In genomic region chr14:76958020-76958965, GRCh38 we compare ENCODE assay signal across 8 cellular contexts.
DNase-seq lines count a peak whose midpoint lies in the region; ATAC-seq, FAIRE-seq and TF ChIP-seq lines count a peak whose summit lies in the region.

No MANE protein-coding gene starts in this region.

- peaks cover 76% of the 10 kb centered on the region for H3K4me1 Mint-ChIP-seq in activated naive CD8-positive, alpha-beta T cell treated with anti-CD3 and anti-CD28 coated beads for 36 hours
- H3K4me1 Mint-ChIP-seq in mesothelial cell of epicardium: peaks cover 72% of the 10 kb centered on the region

- peaks cover 88% of the 10 kb centered on the region for H3K4me1 ChIP-seq in A549

- H3K4me3 Mint-ChIP-seq in activated naive CD8-positive, alpha-beta T cell treated with anti-CD3 and anti-CD28 coated beads for 36 hours: no peak overlapping the region
- H3K4me3 Mint-ChIP-seq in mesothelial cell of epicardium: no peak overlapping the region

- CTCF ChIA-PET in A549 (lab: Yijun Ruan, JAX): interaction anchor here (0.8 to 39.5 kb wide), 5 partner anchors 11 to 113 kb away, joined by 3 to 678 read pairs (median 16); partner anchors contain the start of gene IRF2BPL

- H3K4me3 ChIP-seq in A549: no peak overlapping the region

- peak overlapping the region; percentile 99 for H3K27ac Mint-ChIP-seq in activated naive CD8-positive, alpha-beta T cell treated with anti-CD3 and anti-CD28 coated beads for 36 hours
- H3K27ac Mint-ChIP-seq in mesothelial cell of epicardium: peak overlapping the region; percentile 82

- H3K27me3 Mint-ChIP-seq in activated naive CD8-positive, alpha-beta T cell treated with anti-CD3 and anti-CD28 coated beads for 36 hours: no peaks in the 10 kb centered on the region
- no peaks in the 10 kb centered on the region for H3K27me3 Mint-ChIP-seq in mesothelial cell of epicardium (ENCODE audit: low read depth)

- no peak for DNase-seq in A549 (ENCODE audit: low read depth in 1 of 2, low spot score in 1 of 2)
- no peak for DNase-seq in GM18507 (ENCODE audit: extremely low spot score, insufficient read length, low read depth)
- no peak for DNase-seq in activated naive CD8-positive, alpha-beta T cell treated with anti-CD3 and anti-CD28 coated beads for 36 hours
- no peak for DNase-seq in mesothelial cell of epicardium (ENCODE audit: low spot score in 2 of 2, unreplicated experiment in 2 of 2)
- no peak for DNase-seq in GM13977 (ENCODE audit: low spot score)
- no peak for DNase-seq in stimulated activated naive CD4-positive, alpha-beta T cell treated with Interleukin-2 at 50 U/mL for 16 hours (lab: John Stamatoyannopoulos, UW)
- DNase-seq in NCI-H1930 (lab: John Stamatoyannopoulos, UW): no peak

- in situ Hi-C loops in GM13977 (cut with MboI; ENCODE audit: low pct_unique_long_range_greater_than_20kb, low sequenced_read_pairs, unreplicated experiment): loop anchor here (10.0 kb wide), 1 partner anchor 87 kb away; no protein-coding TSS in a partner anchor

- 81% methylated on average over 11 of the region's 11 CpGs for WGBS in A549 (ENCODE audit: missing lambda C conversion rate)

- TF ChIP-seq RAD21 in A549 (conservative IDR thresholded peaks at IDR 0.05 in 1 of 2, IDR thresholded peaks at IDR 0.05 in 1 of 2): no peak

- POLR2A ChIA-PET in A549 (lab: Yijun Ruan, JAX): interaction anchor here (0.8 to 5.3 kb wide), 5 partner anchors 11 to 67 kb away, joined by 3 to 63 read pairs (median 6); no protein-coding TSS in a partner anchor

- peaks cover 13% of the 10 kb centered on the region for H3K36me3 Mint-ChIP-seq in activated naive CD8-positive, alpha-beta T cell treated with anti-CD3 and anti-CD28 coated beads for 36 hours
- H3K36me3 Mint-ChIP-seq in mesothelial cell of epicardium: no peaks in the 10 kb centered on the region

- FAIRE-seq in A549 (lab: Jason Lieb, UNC) (no peak), GM18507 (lab: Jason Lieb, UNC) (peak; percentile 33)

- peaks cover 5% of the 10 kb centered on the region for H3K9me3 Mint-ChIP-seq in activated naive CD8-positive, alpha-beta T cell treated with anti-CD3 and anti-CD28 coated beads for 36 hours
- no peaks in the 10 kb centered on the region for H3K9me3 Mint-ChIP-seq in mesothelial cell of epicardium

- H3K4me2 ChIP-seq in A549: peak overlapping the region; percentile 91; the same call in 2 of the 3 replicates

- no peak for TF ChIP-seq POLR2A in A549 (IDR thresholded peaks at IDR 0.05; ENCODE audit: low read length)

- no peak for TF ChIP-seq EP300 in A549 (IDR thresholded peaks at IDR 0.05)

- TF ChIP-seq CTCF in A549 (IDR thresholded peaks at IDR 0.05) (no peak), mesothelial cell of epicardium (IDR thresholded peaks at IDR 0.05; ENCODE audit: unreplicated experiment) (no peak), GM13977 (IDR thresholded peaks at IDR 0.05; ENCODE audit: extremely low read depth, insufficient read depth, missing control alignments) (no peak)

- peak overlapping the region; percentile 96 to 100 for H3K27ac ChIP-seq in A549

- ATAC-seq in A549: no peak
- ATAC-seq in GM21825 (IDR thresholded peaks at IDR 0.05; ENCODE audit: unreplicated experiment): no peak

- no peaks in the 10 kb centered on the region for H3K9me3 ChIP-seq in A549

TF ChIP-seq in A549, 52 proteins besides CTCF, POLR2A, EP300 and RAD21:
- TF ChIP-seq MAZ (IDR thresholded peaks at IDR 0.05; ENCODE audit: borderline replicate concordance, low read depth, low read length) (no peak), USF2 (IDR thresholded peaks at IDR 0.05) (no peak), HOXA7 (CRISPR knock-in tag; IDR thresholded peaks at IDR 0.05) (no peak), NFE2L2 (conservative IDR thresholded peaks at IDR 0.05; ENCODE audit: low read length) (no peak), MAFK (IDR thresholded peaks at IDR 0.05; ENCODE audit: partially characterized antibody) (no peak), HDAC2 (IDR thresholded peaks at IDR 0.05) (peak; percentile 66; the same call in 1 of the 2 replicates), ESRRA (IDR thresholded peaks at IDR 0.05; ENCODE audit: borderline replicate concordance, low read length) (peak; percentile 99), CHD4 (IDR thresholded peaks at IDR 0.05; ENCODE audit: borderline replicate concordance) (no peak), BHLHE40 (IDR thresholded peaks at IDR 0.05; ENCODE audit: low read depth, low read length) (no peak), HMGXB4 (CRISPR knock-in tag; IDR thresholded peaks at IDR 0.05; ENCODE audit: borderline replicate concordance) (no peak), RFX5 (IDR thresholded peaks at IDR 0.05) (no peak), CEBPB (IDR thresholded peaks at IDR 0.05) (no peak), NPAS2 (CRISPR knock-in tag; IDR thresholded peaks at IDR 0.05; ENCODE audit: borderline replicate concordance) (no peak), KDM1A (IDR thresholded peaks at IDR 0.05; ENCODE audit: low read depth) (peak; percentile 94), JUN (IDR thresholded peaks at IDR 0.05) (no peak), RCOR1 (IDR thresholded peaks at IDR 0.05; ENCODE audit: low read depth, low read length) (no peak), ZNF302 (CRISPR knock-in tag; IDR thresholded peaks at IDR 0.05) (no peak)
- TF ChIP-seq, protein P1, sequence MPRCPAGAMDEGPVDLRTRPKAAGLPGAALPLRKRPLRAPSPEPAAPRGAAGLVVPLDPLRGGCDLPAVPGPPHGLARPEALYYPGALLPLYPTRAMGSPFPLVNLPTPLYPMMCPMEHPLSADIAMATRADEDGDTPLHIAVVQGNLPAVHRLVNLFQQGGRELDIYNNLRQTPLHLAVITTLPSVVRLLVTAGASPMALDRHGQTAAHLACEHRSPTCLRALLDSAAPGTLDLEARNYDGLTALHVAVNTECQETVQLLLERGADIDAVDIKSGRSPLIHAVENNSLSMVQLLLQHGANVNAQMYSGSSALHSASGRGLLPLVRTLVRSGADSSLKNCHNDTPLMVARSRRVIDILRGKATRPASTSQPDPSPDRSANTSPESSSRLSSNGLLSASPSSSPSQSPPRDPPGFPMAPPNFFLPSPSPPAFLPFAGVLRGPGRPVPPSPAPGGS (IDR thresholded peaks at IDR 0.05): no peak
- TF ChIP-seq, protein P2, sequence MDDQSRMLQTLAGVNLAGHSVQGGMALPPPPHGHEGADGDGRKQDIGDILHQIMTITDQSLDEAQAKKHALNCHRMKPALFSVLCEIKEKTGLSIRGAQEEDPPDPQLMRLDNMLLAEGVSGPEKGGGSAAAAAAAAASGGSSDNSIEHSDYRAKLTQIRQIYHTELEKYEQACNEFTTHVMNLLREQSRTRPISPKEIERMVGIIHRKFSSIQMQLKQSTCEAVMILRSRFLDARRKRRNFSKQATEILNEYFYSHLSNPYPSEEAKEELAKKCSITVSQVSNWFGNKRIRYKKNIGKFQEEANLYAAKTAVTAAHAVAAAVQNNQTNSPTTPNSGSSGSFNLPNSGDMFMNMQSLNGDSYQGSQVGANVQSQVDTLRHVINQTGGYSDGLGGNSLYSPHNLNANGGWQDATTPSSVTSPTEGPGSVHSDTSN (IDR thresholded peaks at IDR 0.05): no peak
TF ChIP-seq in A549: peak in this region for 3.
